In genomic region chr5:170861295-170861854, GRCh38 we compare ENCODE assay signal across 1 cellular context.
TF ChIP-seq lines count a peak whose summit lies in the region.

No MANE protein-coding gene starts in this region.

TF ChIP-seq in HEK293, 187 proteins besides CTCF, POLR2A, EP300 and RAD21 (continued from another document):
- TF ChIP-seq ZBTB6 (tag by site-specific recombination; IDR thresholded peaks at IDR 0.05) (no peak), ZBTB1 (tag by site-specific recombination; IDR thresholded peaks at IDR 0.05) (no peak), ZNF707 (tag by site-specific recombination; IDR thresholded peaks at IDR 0.05) (no peak), SP3 (tag by site-specific recombination; IDR thresholded peaks at IDR 0.05) (peak; percentile 86), ZFP69B (tag by site-specific recombination; IDR thresholded peaks at IDR 0.05) (no peak), ZNF302 (tag by site-specific recombination; IDR thresholded peaks at IDR 0.05; ENCODE audit: low read depth) (no peak), ZBTB48 (tag by site-specific recombination; IDR thresholded peaks at IDR 0.05) (no peak), GLIS1 (tag by site-specific recombination; IDR thresholded peaks at IDR 0.05) (no peak), ZSCAN4 (tag by site-specific recombination; IDR thresholded peaks at IDR 0.05) (no peak), ZNF341 (tag by site-specific recombination; IDR thresholded peaks at IDR 0.05; ENCODE audit: low read depth) (no peak), ZNF274 (IDR thresholded peaks at IDR 0.05; ENCODE audit: low read length) (no peak), ZNF274 (tag by site-specific recombination; IDR thresholded peaks at IDR 0.05; ENCODE audit: borderline replicate concordance) (no peak), TRIM28 (IDR thresholded peaks at IDR 0.05; ENCODE audit: borderline replicate concordance, low read length) (no peak), ZNF280D (tag by site-specific recombination; IDR thresholded peaks at IDR 0.05) (peak; percentile 88; the same call in 1 of the 2 replicates), ZNF362 (tag by site-specific recombination; IDR thresholded peaks at IDR 0.05) (no peak), KLF8 (tag by site-specific recombination; IDR thresholded peaks at IDR 0.05) (peak; percentile 74), ZNF169 (tag by site-specific recombination; IDR thresholded peaks at IDR 0.05) (no peak), ZNF488 (tag by site-specific recombination; IDR thresholded peaks at IDR 0.05) (no peak), ZNF426 (tag by site-specific recombination; IDR thresholded peaks at IDR 0.05) (no peak), AEBP2 (tag by site-specific recombination; IDR thresholded peaks at IDR 0.05; ENCODE audit: borderline replicate concordance) (no peak; the same call in 1 of the 2 replicates), ZNF544 (tag by site-specific recombination; IDR thresholded peaks at IDR 0.05) (no peak), ZNF677 (tag by site-specific recombination; IDR thresholded peaks at IDR 0.05) (no peak), ELK4 (IDR thresholded peaks at IDR 0.05; ENCODE audit: borderline replicate concordance, low read depth, low read length) (no peak), ZNF560 (tag by site-specific recombination; IDR thresholded peaks at IDR 0.05; ENCODE audit: borderline replicate concordance) (0 out of 2 replicates have a peak, but pooled peaks have one; percentile 50), ZNF555 (tag by site-specific recombination; conservative IDR thresholded peaks at IDR 0.05) (no peak), SP2 (tag by site-specific recombination; IDR thresholded peaks at IDR 0.05) (peak; percentile 37)
